Comparison of ENCODE assay signal across 1 cellular context in genomic region chr3:69914395-69914794, GRCh38.
TF ChIP-seq lines count a peak whose summit lies in the region.

No MANE protein-coding gene starts in this region.

TF ChIP-seq in IMR-90, 13 proteins besides CTCF, POLR2A, EP300 and RAD21 (continued from another document):
- TF ChIP-seq USF2 (IDR thresholded peaks at IDR 0.05; ENCODE audit: low read depth, low read length) (no peak), NFE2L2 (IDR thresholded peaks at IDR 0.05; ENCODE audit: low read depth, low read length) (no peak), RFX5 (IDR thresholded peaks at IDR 0.05; ENCODE audit: low read depth, low read length) (no peak), RCOR1 (IDR thresholded peaks at IDR 0.05; ENCODE audit: insufficient replicate concordance, low read length) (no peak), MAFK (IDR thresholded peaks at IDR 0.05; ENCODE audit: low read depth, low read length) (no peak), SMC3 (IDR thresholded peaks at IDR 0.05; ENCODE audit: low read depth, low read length) (no peak)
